ENCODE assay signal across 8 cellular contexts in the genomic region with DNA sequence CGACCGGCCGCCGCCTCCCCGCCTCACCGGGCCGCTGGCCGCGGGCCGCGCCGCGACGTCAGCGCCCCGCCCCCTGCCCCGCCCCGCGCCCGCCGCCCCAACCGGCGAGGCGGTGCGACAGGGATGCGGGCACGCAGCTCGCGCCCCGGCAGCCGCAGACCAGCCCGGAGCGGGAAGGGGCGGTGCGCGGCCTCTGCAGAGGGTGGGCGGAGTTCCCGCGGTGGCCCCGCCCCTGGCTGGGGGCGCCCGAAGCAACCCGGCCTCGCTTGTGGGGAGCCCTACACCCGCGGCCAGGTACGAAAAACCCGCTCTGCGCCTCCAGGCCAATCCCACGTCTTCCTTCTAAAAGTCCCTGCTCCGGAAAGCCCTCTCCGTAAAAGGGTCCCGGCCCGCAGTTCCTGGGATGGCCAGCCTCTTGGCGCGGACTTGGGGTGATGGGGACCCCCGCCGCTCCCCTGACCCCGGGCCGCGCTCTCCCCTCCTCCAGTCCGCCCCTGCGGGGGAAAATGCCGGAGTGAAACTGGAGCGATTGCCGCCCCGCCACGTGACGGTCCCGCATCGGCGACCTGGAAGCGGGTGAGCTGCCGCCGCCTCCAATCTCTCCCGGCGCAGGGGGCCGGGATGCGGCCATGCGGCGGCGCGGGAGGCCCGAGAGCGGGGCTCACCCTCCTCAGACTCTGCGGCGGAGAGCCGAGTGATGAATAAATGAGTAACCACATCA. TPM values are rescaled to one million over a fixed set of nuclear protein-coding genes. Genes with fewer than 3 reads are reported as not detected.
DNase-seq lines count a peak whose midpoint lies in the region; ATAC-seq and TF ChIP-seq lines count a peak whose summit lies in the region.

A gene with protein sequence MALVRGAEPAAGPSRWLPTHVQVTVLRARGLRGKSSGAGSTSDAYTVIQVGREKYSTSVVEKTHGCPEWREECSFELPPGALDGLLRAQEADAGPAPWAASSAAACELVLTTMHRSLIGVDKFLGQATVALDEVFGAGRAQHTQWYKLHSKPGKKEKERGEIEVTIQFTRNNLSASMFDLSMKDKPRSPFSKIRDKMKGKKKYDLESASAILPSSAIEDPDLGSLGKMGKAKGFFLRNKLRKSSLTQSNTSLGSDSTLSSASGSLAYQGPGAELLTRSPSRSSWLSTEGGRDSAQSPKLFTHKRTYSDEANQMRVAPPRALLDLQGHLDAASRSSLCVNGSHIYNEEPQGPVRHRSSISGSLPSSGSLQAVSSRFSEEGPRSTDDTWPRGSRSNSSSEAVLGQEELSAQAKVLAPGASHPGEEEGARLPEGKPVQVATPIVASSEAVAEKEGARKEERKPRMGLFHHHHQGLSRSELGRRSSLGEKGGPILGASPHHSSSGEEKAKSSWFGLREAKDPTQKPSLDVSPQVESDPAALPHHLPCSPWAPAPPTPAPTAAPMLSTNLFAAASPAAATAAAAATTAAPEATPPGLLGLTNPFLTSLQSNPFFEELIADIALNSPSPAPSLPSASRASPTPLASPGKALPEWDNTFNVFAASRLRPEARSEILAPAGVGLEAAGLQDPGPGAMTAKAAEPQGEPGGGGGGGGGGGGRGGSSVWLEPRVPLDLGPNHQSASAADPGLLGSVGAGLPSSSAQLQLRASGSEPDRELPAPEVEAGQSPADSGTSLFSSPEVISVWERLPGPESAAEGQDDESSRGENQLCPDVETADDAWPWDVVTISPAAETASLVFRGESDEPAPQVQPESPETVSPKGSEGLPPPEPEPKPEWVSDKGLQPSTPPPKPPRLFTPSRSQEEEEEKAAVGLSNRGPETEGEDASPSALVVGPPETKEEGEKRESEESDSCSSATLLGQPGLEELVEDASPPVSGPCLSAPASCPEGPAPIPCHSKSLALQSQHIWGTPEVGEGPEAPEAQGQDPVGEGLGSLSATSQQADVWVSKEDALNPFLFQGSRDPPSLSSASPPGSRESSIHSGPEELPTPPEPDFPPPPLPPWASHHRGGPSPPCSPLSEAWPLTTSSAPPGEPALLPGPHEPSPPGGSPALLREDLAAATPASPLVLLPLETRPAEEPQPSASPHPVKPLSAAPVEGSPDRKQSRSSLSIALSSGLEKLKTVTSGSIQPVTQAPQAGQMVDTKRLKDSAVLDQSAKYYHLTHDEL (N-terminal part only) (minus strand): TSS at position 36 of the 721 bp plus-strand sequence. CDS start 171 bp downstream, outside the sequence.

- H3K4me3 ChIP-seq in ascending aorta = peak within 1 kb of the TSS; percentile 78 to 84
- H3K4me3 ChIP-seq in transverse colon = peak within 1 kb of the TSS; percentile 61 to 97 (median 72)

- peaks cover 17% of the 10 kb centered on the region for H3K4me1 Mint-ChIP-seq in progenitor cell of endocrine pancreas (ENCODE audit: low read depth)

- H3K4me1 ChIP-seq in ascending aorta (peaks cover 0 to 18% of the 10 kb centered on the region in 2 donors), transverse colon (peaks cover 9 to 25% (median 20%) of the 10 kb centered on the region in 4 donors)

- peak within 1 kb of the TSS; percentile 79 for H3K4me3 Mint-ChIP-seq in progenitor cell of endocrine pancreas (ENCODE audit: low read depth)

- TF ChIP-seq POLR2A in transverse colon (IDR thresholded peaks at IDR 0.05) = peak; percentile 52

- no peaks in the 10 kb centered on the region for H3K9me3 ChIP-seq in ascending aorta
- no peaks in the 10 kb centered on the region for H3K9me3 ChIP-seq in transverse colon

- 1% methylated on average over 38 of the region's 88 CpGs; no CpG with 5 or more reads in 1 of the 2 donors for WGBS in transverse colon (ENCODE audit: low coverage in 1 of 2), 2 donors

- in situ Hi-C loops in transverse colon (cut with MboI; ENCODE audit: low pct_ligation_motif_present in 1 of 4, low pct_unique_long_range_greater_than_20kb in 1 of 4, low sequenced_read_pairs in 3 of 4) = no loop called here

- peaks cover 4% of the 10 kb centered on the region for H3K27me3 Mint-ChIP-seq in progenitor cell of endocrine pancreas

- no peaks in the 10 kb centered on the region for H3K36me3 Mint-ChIP-seq in progenitor cell of endocrine pancreas (ENCODE audit: insufficient read depth)

- ATAC-seq in GM21825 (IDR thresholded peaks at IDR 0.05; ENCODE audit: unreplicated experiment) (peak; percentile 71), left ventricle myocardium superior (peak; percentile 86)

- no peak for TF ChIP-seq EP300 in transverse colon (IDR thresholded peaks at IDR 0.05; ENCODE audit: low read depth)

- intact Hi-C loops in ascending aorta (cut with DNase I) = loop anchor here (1.0 to 5.0 kb wide), 7 partner anchors 24 to 1781 kb away; a partner anchor contains a TSS
- intact Hi-C loops in left ventricle myocardium superior (cut with micrococcal nuclease) = no loop called here
- intact Hi-C loops in transverse colon (cut with DNase I; ENCODE audit: low total_unique reads) = no loop called here

- H3K36me3 ChIP-seq in ascending aorta = no peaks in the 10 kb centered on the region
- no peaks in the 10 kb centered on the region for H3K36me3 ChIP-seq in transverse colon

- peak within 1 kb of the TSS; percentile 92 to 98 for H3K27ac ChIP-seq in ascending aorta
- peak within 1 kb of the TSS; percentile 81 to 93 (median 91) for H3K27ac ChIP-seq in transverse colon

- no peaks in the 10 kb centered on the region for H3K9me3 Mint-ChIP-seq in progenitor cell of endocrine pancreas (ENCODE audit: low read depth)

- TF ChIP-seq CTCF in ascending aorta (IDR thresholded peaks at IDR 0.05) (peak in 1 of 3 experiments; percentile 12), progenitor cell of endocrine pancreas (IDR thresholded peaks at IDR 0.05; ENCODE audit: unreplicated experiment) (no peak), transverse colon (IDR thresholded peaks at IDR 0.05) (peak in 1 of 5 experiments; percentile 7)

- H3K27me3 ChIP-seq in ascending aorta (no peaks in the 10 kb centered on the region), transverse colon (no peaks in the 10 kb centered on the region)

- DNase-seq in DMS53 (lab: John Stamatoyannopoulos, UW) (peak; percentile 90), M059J (ENCODE audit: low read depth) (peak; percentile 88), T-helper 22 cell (ENCODE audit: low read depth) (peak; percentile 77), ascending aorta (ENCODE audit: low spot score in 2 of 2) (peak in 1 of 2 donors; percentile 90), left ventricle myocardium superior (peak; percentile 87), progenitor cell of endocrine pancreas (ENCODE audit: low spot score, unreplicated experiment) (peak; percentile 77), transverse colon (peak; percentile 85)

- H3K27ac Mint-ChIP-seq in progenitor cell of endocrine pancreas = peak within 1 kb of the TSS; percentile 94

RNA-seq across cellular contexts. Expression of the gene that starts here (rescaled TPM):
- 19.4 and 40.8 TPM in 2 replicates for total RNA-seq in M059J (2014; rRNA removed; shearing (Covaris generic))
- total RNA-seq in ascending aorta = 95.3 TPM
- total RNA-seq in left ventricle myocardium superior = 19.4 TPM
- total RNA-seq in progenitor cell of endocrine pancreas = 22.0 and 23.5 TPM in 2 replicates
- total RNA-seq in transverse colon = 10 to 100 TPM; 22.7 to 31.0 (median 26.9) TPM
